In genomic region chr1:244012232-244012631, GRCh38 we compare ENCODE assay signal across 10 cellular contexts. TPM values are rescaled to one million over a fixed set of nuclear protein-coding genes. Genes with fewer than 3 reads are reported as not detected.
DNase-seq lines count a peak whose midpoint lies in the region; ATAC-seq, FAIRE-seq and TF ChIP-seq lines count a peak whose summit lies in the region.
"Had no signal": no experiment of that assay in that cellular context is flagged by ENCODE, and none has a peak within 500 bp of the region (broad histone marks: within the 10 kb centered on the region; RNA-seq: fewer than 3 reads in every experiment).

No MANE protein-coding gene starts in this region.

- peaks cover 24% of the 10 kb centered on the region for H3K4me1 ChIP-seq in GM23338 (ENCODE audit: insufficient read depth)
- H3K4me1 ChIP-seq in prostate gland (replicated peaks): no peaks in the 10 kb centered on the region

- no peak overlapping the region; the same call in 1 of the 2 replicates for H3K27ac Mint-ChIP-seq in GM23338

- peaks cover 18% of the 10 kb centered on the region for H3K4me1 Mint-ChIP-seq in GM23338

- H3K4me2 ChIP-seq in GM23338: peak overlapping the region; percentile 47

- H3K36me3 Mint-ChIP-seq in GM23338 (ENCODE audit: low read depth): no peaks in the 10 kb centered on the region

- 25% methylated on average over 7 of the region's 7 CpGs for WGBS in prostate gland

- H4K20me1 ChIP-seq in GM23338 (replicated peaks; ENCODE audit: insufficient read depth): no peaks in the 10 kb centered on the region

- FAIRE-seq in RCC 7860 (lab: Jason Lieb, UNC): peak; percentile 98

- H3K36me3 ChIP-seq in GM23338 (ENCODE audit: insufficient read depth): no peaks in the 10 kb centered on the region
- H3K36me3 ChIP-seq in prostate gland: no peaks in the 10 kb centered on the region
- H3K36me3 ChIP-seq: heart right ventricle had no signal

- DNase-seq in GM23338 (ENCODE audit: low spot score): peak; percentile 52
- peak; percentile 90 for DNase-seq in RCC 7860 (ENCODE audit: low spot score)
- peak; percentile 80 for DNase-seq in fibroblast of pulmonary artery (ENCODE audit: low read depth)
- DNase-seq in prostate gland (ENCODE audit: low spot score): peak; percentile 8
- no peak for DNase-seq in ecto neural progenitor cell (ENCODE audit: low spot score)
- DNase-seq: occipital lobe had no signal

- H3K9me3 Mint-ChIP-seq in GM23338: no peaks in the 10 kb centered on the region

- peak; percentile 85 for ATAC-seq in GM23338
- no peak for ATAC-seq in GM19351 (IDR thresholded peaks at IDR 0.05; ENCODE audit: unreplicated experiment)
- ATAC-seq in HG02678 (IDR thresholded peaks at IDR 0.05; ENCODE audit: unreplicated experiment): no peak
- ATAC-seq in GM21528 (IDR thresholded peaks at IDR 0.05; ENCODE audit: low FRiP score, unreplicated experiment): no peak

- H3K27ac ChIP-seq in GM23338 (ENCODE audit: low read depth) (no peak overlapping the region), prostate gland (no peak overlapping the region)
- H3K27ac ChIP-seq: heart right ventricle had no signal

- H3K4me3 Mint-ChIP-seq in GM23338: 0 out of 3 replicates have a peak overlapping the region, but pooled peaks have one; percentile 14

- H2AFZ ChIP-seq in GM23338: 0 out of 2 replicates have a peak overlapping the region, but pooled peaks have one; percentile 4

- TF ChIP-seq CTCF in GM23338 (conservative IDR thresholded peaks at IDR 0.05; ENCODE audit: low read depth in 2 of 2) (no peak), fibroblast of pulmonary artery (IDR thresholded peaks at IDR 0.05; ENCODE audit: low read length, missing control alignments) (no peak), prostate gland (IDR thresholded peaks at IDR 0.05) (no peak)

- no peaks in the 10 kb centered on the region for H3K79me2 ChIP-seq in GM23338 (replicated peaks; ENCODE audit: insufficient read depth)

- H3K9me2 ChIP-seq in GM23338 (ENCODE audit: insufficient read depth): peaks cover 2% of the 10 kb centered on the region; the same call in 1 of the 2 replicates

- H3K9me3 ChIP-seq in prostate gland: no peaks in the 10 kb centered on the region
- H3K9me3 ChIP-seq: heart right ventricle had no signal

- H3K4me3 ChIP-seq in GM23338: 0 out of 2 replicates have a peak overlapping the region, but pooled peaks have one; percentile 5
- H3K4me3 ChIP-seq in fibroblast of pulmonary artery (replicated peaks; ENCODE audit: low read depth, low read length): peak overlapping the region; percentile 0
- H3K4me3 ChIP-seq in prostate gland: no peak overlapping the region

- H3K27me3 ChIP-seq in GM23338 (ENCODE audit: insufficient read depth): no peaks in the 10 kb centered on the region
- no peaks in the 10 kb centered on the region for H3K27me3 ChIP-seq in prostate gland (replicated peaks; ENCODE audit: insufficient read depth)

- no peaks in the 10 kb centered on the region for H3F3A ChIP-seq in GM23338 (replicated peaks; ENCODE audit: low read depth)

- intact Hi-C loops in prostate gland (cut with DNase I): no loop called here

- H3K27me3 Mint-ChIP-seq in GM23338 (ENCODE audit: insufficient read depth, low read depth, poor library complexity): no peaks in the 10 kb centered on the region

- TF ChIP-seq POLR2A in prostate gland (IDR thresholded peaks at IDR 0.05): no peak

TF ChIP-seq in GM23338, 12 proteins besides CTCF, POLR2A, EP300 and RAD21:
- TF ChIP-seq STAT1 (IDR thresholded peaks at IDR 0.05; ENCODE audit: unreplicated experiment): no peak
TF ChIP-seq in GM23338: peak in this region for 0.

RNA-seq across cellular contexts. Expression of gene ZBTB18, which starts 38.9 kb away (rescaled TPM):
- 12.2 and 16.5 TPM in 2 replicates for total RNA-seq in GM23338 (2014; rRNA removed; shearing (Covaris generic))
- 5.5 and 6.7 TPM in 2 replicates for polyA plus RNA-seq in GM23338 (2016; fragmentation: Nextera tagmentation; extraction: Ambion mirVana)
- 10 to 100 TPM; 14.2 to 40.8 TPM for total RNA-seq in prostate gland

Comparison
In these comparisons a context has a peak if more than half of its experiments do, and no peak if none do; other contexts are left out.
1. H3K4me3 ChIP-seq: peak in GM23338 (single experiment) and fibroblast of pulmonary artery (single experiment); none in prostate gland (0 of 2).